Comparison of ENCODE assay signal across 10 cellular contexts in genomic region chr1:228180271-228180987, GRCh38. TPM values are rescaled to one million over a fixed set of nuclear protein-coding genes. Genes with fewer than 3 reads are reported as not detected.
DNase-seq lines count a peak whose midpoint lies in the region; ATAC-seq, FAIRE-seq and TF ChIP-seq lines count a peak whose summit lies in the region.
"Had no signal": no experiment of that assay in that cellular context is flagged by ENCODE, and none has a peak within 500 bp of the region (broad histone marks: within the 10 kb centered on the region; RNA-seq: fewer than 3 reads in every experiment).

No MANE protein-coding gene starts in this region.

- TF ChIP-seq EP300 in K562 (IDR thresholded peaks at IDR 0.05; ENCODE audit: low read length) = no peak

- no peaks in the 10 kb centered on the region for H3K36me3 Mint-ChIP-seq in neural crest cell (ENCODE audit: low read depth)
- H3K36me3 Mint-ChIP-seq: activated CD4-positive, alpha-beta memory T cell treated with anti-CD3 and anti-CD28 coated beads for 36 hours; brain had no signal

- WGBS in K562 (ENCODE audit: insufficient coverage, low coverage, missing lambda C conversion rate) = 41% methylated on average over 4 of the region's 4 CpGs

- peaks cover 7% of the 10 kb centered on the region; the same call in 1 of the 2 replicates for H4K20me1 ChIP-seq in DND-41 (ENCODE audit: insufficient read depth, low read length)
- H4K20me1 ChIP-seq in KMS-11 (ENCODE audit: insufficient read depth) = no peaks in the 10 kb centered on the region
- H4K20me1 ChIP-seq in K562 (replicated peaks; ENCODE audit: control insufficient read depth, insufficient read depth, low read length) = 0 out of 2 replicates have a peak, but pooled peaks cover 4% of the 10 kb centered on the region

- no peak overlapping the region for H3K4me3 Mint-ChIP-seq in neural crest cell
- H3K4me3 Mint-ChIP-seq: activated CD4-positive, alpha-beta memory T cell treated with anti-CD3 and anti-CD28 coated beads for 36 hours; brain had no signal

- intact Hi-C loops in K562 (cut with micrococcal nuclease) = loop anchor here (5.0 kb wide), 1 partner anchor 48 kb away; no protein-coding TSS in a partner anchor

- H3K4me1 ChIP-seq in DND-41 (ENCODE audit: insufficient read depth, low read length) (no peaks in the 10 kb centered on the region), KMS-11 (ENCODE audit: low read depth, poor library complexity, severe bottlenecking) (no peaks in the 10 kb centered on the region), K562 (replicated peaks in 1 of 2; ENCODE audit: control insufficient read depth in 2 of 2, insufficient read depth in 2 of 2, low read length in 2 of 2) (peaks cover 22 to 31% of the 10 kb centered on the region in 2 experiments; a peak in 4 of 5 replicates)
- H3K4me1 ChIP-seq: HAP-1 had no signal

- no peak for FAIRE-seq in K562 (lab: Jason Lieb, UNC)

- H3K9ac ChIP-seq in DND-41 (ENCODE audit: low read depth, low read length) (no peak overlapping the region), KMS-11 (no peak overlapping the region), K562 (ENCODE audit: insufficient read depth in 1 of 2, low read depth in 2 of 2, low read length in 2 of 2) (no peak overlapping the region)

- POLR2A ChIA-PET in K562 (lab: Yijun Ruan, JAX) = interaction anchor here (0.6 to 1.9 kb wide), 4 partner anchors 24 to 1080 kb away, joined by 3 to 7 read pairs (median 3); no protein-coding TSS in a partner anchor

- H3K36me3 ChIP-seq in DND-41 (ENCODE audit: insufficient read depth, low read length) (peaks cover 11% of the 10 kb centered on the region), KMS-11 (ENCODE audit: insufficient read depth) (no peaks in the 10 kb centered on the region), K562 (ENCODE audit: control insufficient read depth, insufficient read depth, low read length) (peaks cover 5% of the 10 kb centered on the region; the same call in 2 of the 3 replicates)
- H3K36me3 ChIP-seq: HAP-1 had no signal

- no peak for DNase-seq in DND-41
- DNase-seq in K562 (ENCODE audit: extremely low read depth in 1 of 4, low spot score in 3 of 4) = no peak
- no peak for DNase-seq in neural crest cell (ENCODE audit: low read depth, low spot score)
- DNase-seq in GM19240 (ENCODE audit: insufficient read length, low spot score) = no peak
- DNase-seq in superior temporal gyrus (ENCODE audit: extremely low spot score) = no peak
- DNase-seq: activated CD4-positive, alpha-beta memory T cell treated with anti-CD3 and anti-CD28 coated beads for 36 hours had no signal

- no peak overlapping the region for H3K27ac Mint-ChIP-seq in neural crest cell (ENCODE audit: unreplicated experiment)
- H3K27ac Mint-ChIP-seq: activated CD4-positive, alpha-beta memory T cell treated with anti-CD3 and anti-CD28 coated beads for 36 hours had no signal

- in situ Hi-C loops in K562 (cut with MboI) = no loop called here

- H3K79me2 ChIP-seq in DND-41 (ENCODE audit: insufficient read depth, low read length) (0 out of 2 replicates have a peak, but pooled peaks cover 2% of the 10 kb centered on the region), KMS-11 (ENCODE audit: insufficient read depth, low read depth) (no peaks in the 10 kb centered on the region), K562 (ENCODE audit: control insufficient read depth, insufficient read depth, low read length) (no peaks in the 10 kb centered on the region)

- TF ChIP-seq RAD21 in K562 (CRISPR knock-in tag; conservative IDR thresholded peaks at IDR 0.05 in 1 of 2, IDR thresholded peaks at IDR 0.05 in 1 of 2) = no peak

- CTCF ChIA-PET in K562 (lab: Yijun Ruan, JAX; ENCODE audit: low intra/inter-chr PET ratio) = no interaction called here

- no TSS peak for BruUV-seq in K562 (replicated peaks; lab: Mats Ljungman, UMichigan)

- ATAC-seq in DND-41 (ENCODE audit: insufficient read depth, low read depth) (peak; percentile 59; the same call in 1 of the 3 replicates), K562 (no peak), GM21367 (IDR thresholded peaks at IDR 0.05; ENCODE audit: unreplicated experiment) (no peak)

- H3K4me1 Mint-ChIP-seq in neural crest cell = peaks cover 13% of the 10 kb centered on the region
- H3K4me1 Mint-ChIP-seq: brain had no signal

- H3K4me2 ChIP-seq in DND-41 (ENCODE audit: insufficient read depth, low read length) = no peak overlapping the region
- H3K4me2 ChIP-seq in KMS-11 = no peak overlapping the region
- H3K4me2 ChIP-seq in K562 (ENCODE audit: insufficient read depth, low read length) = no peak overlapping the region

- peak; percentile 52 for TF ChIP-seq CTCF in DND-41 (IDR thresholded peaks at IDR 0.05; ENCODE audit: borderline replicate concordance, extremely low read depth, low read length, poor library complexity, severe bottlenecking)
- TF ChIP-seq CTCF in KMS-11 (conservative IDR thresholded peaks at IDR 0.05; ENCODE audit: low read depth, low read length) = peak; percentile 46
- TF ChIP-seq CTCF in K562 (IDR thresholded peaks at IDR 0.05 in 2 of 3, conservative IDR thresholded peaks at IDR 0.05 in 1 of 3; ENCODE audit: insufficient read depth in 2 of 3, low read depth in 1 of 3, low read length in 3 of 3) = peak; percentile 25 to 51 (median 36); a peak in 5 of 6 replicates
- TF ChIP-seq CTCF in neural crest cell (conservative IDR thresholded peaks at IDR 0.05) = peak; percentile 55

- H3K9me3 Mint-ChIP-seq in neural crest cell = no peaks in the 10 kb centered on the region
- H3K9me3 Mint-ChIP-seq: activated CD4-positive, alpha-beta memory T cell treated with anti-CD3 and anti-CD28 coated beads for 36 hours; brain had no signal

- no peaks in the 10 kb centered on the region for H3K27me3 Mint-ChIP-seq in neural crest cell (ENCODE audit: low read depth)
- H3K27me3 Mint-ChIP-seq: activated CD4-positive, alpha-beta memory T cell treated with anti-CD3 and anti-CD28 coated beads for 36 hours; brain had no signal

- H2AFZ ChIP-seq in DND-41 (ENCODE audit: low read depth, low read length) (no peak overlapping the region), KMS-11 (ENCODE audit: low read depth) (no peak overlapping the region), K562 (ENCODE audit: low read depth, low read length) (no peak overlapping the region)

- no peak overlapping the region for H3K27ac ChIP-seq in DND-41 (ENCODE audit: low read length)
- no peak overlapping the region for H3K27ac ChIP-seq in KMS-11
- H3K27ac ChIP-seq in K562 (ENCODE audit: extremely low read depth, low read depth, low read length) = no peak overlapping the region

- H3K4me3 ChIP-seq in DND-41 (ENCODE audit: low read depth in 1 of 2, low read length in 2 of 2) = no peak overlapping the region
- H3K4me3 ChIP-seq in KMS-11 (IDR thresholded peaks at IDR 0.05; ENCODE audit: insufficient read depth, low read depth, low read length) = no peak overlapping the region
- H3K4me3 ChIP-seq in K562 = no peak overlapping the region
- H3K4me3 ChIP-seq: HAP-1 had no signal

- H3K9me3 ChIP-seq in DND-41 (ENCODE audit: insufficient read depth, low read length, severe bottlenecking) (no peaks in the 10 kb centered on the region), K562 (replicated peaks; ENCODE audit: control insufficient read depth, insufficient read depth, low read depth, low read length) (no peaks in the 10 kb centered on the region)
- H3K9me3 ChIP-seq: HAP-1 had no signal

- H3K9me1 ChIP-seq in K562 (ENCODE audit: control insufficient read depth, insufficient read depth, low read length) = no peaks in the 10 kb centered on the region

- H3K27me3 ChIP-seq in DND-41 (ENCODE audit: insufficient read depth, low read length, poor library complexity) = no peaks in the 10 kb centered on the region
- H3K27me3 ChIP-seq in KMS-11 (ENCODE audit: insufficient read depth, low read depth) = no peaks in the 10 kb centered on the region
- no peaks in the 10 kb centered on the region for H3K27me3 ChIP-seq in K562 (ENCODE audit: control insufficient read depth in 2 of 2, insufficient read depth in 2 of 2, low read length in 2 of 2)

- no peak for TF ChIP-seq POLR2A in K562 (conservative IDR thresholded peaks at IDR 0.05)

RNA-seq across cellular contexts. Expression of gene IBA57, which starts 14.8 kb away (rescaled TPM):
- total RNA-seq in K562 (2011; cell fraction: chromatin; rRNA removed; ENCODE audit: low replicate concordance) = 6.2 and 10.7 TPM in 2 replicates
- 8.3 and 8.9 TPM in 2 replicates for total RNA-seq in K562 (2011; cell fraction: nucleolus; rRNA removed)
- 6.8 and 8.3 TPM in 2 replicates for total RNA-seq in K562 (2011; cell fraction: nucleoplasm; rRNA removed)
- total RNA-seq in K562 (2014; rRNA removed) = 9.0 and 16.8 TPM in 2 replicates
- 1.8 and 1.9 TPM in 2 replicates for total RNA-seq in K562 (2014; rRNA removed; fragmentation: Illumina TruSeq; extraction: Trizol)
- total RNA-seq in K562 (2015; rRNA removed; fragmentation: Illumina TruSeq; extraction: Trizol) = 2.9 and 4.1 TPM in 2 replicates
- 14.1 and 15.5 TPM in 2 replicates for total RNA-seq in K562 (2021)
- 2.7 and 5.6 TPM in 2 replicates for polyA plus RNA-seq in K562 (2011; rRNA removed)
- polyA plus RNA-seq in K562 (2011; cell fraction: cytosol; rRNA removed) = 4.2 and 11.4 TPM in 2 replicates
- polyA plus RNA-seq in K562 (2011; cell fraction: nucleus; rRNA removed) = 4.0 and 5.9 TPM in 2 replicates
- 4.8 and 6.7 TPM in 2 replicates for polyA plus RNA-seq in K562 (2012)
- 1.9 and 5.9 TPM in 2 replicates for polyA plus RNA-seq in K562 (2014; fragmentation: Illumina TruSeq; extraction: Trizol)
- 1 to 10 TPM in 1 of 2 experiments, under 1 TPM in 1; 0.77 to 1.0 TPM for polyA plus RNA-seq in K562 (2014; fragmentation: Nextera tagmentation; extraction: Ambion mirVana)
- 6.9 and 9.0 TPM in 2 replicates for polyA plus RNA-seq in K562 (2014; rRNA removed)
- polyA minus RNA-seq in K562 (2011; rRNA and poly(A)+ RNA removed) = 1.9 and 2.1 TPM in 2 replicates
- 7.1 and 8.0 TPM in 2 replicates for polyA minus RNA-seq in K562 (2011; cell fraction: cytosol; rRNA and poly(A)+ RNA removed)
- polyA minus RNA-seq in K562 (2011; cell fraction: nucleus; rRNA and poly(A)+ RNA removed) = 3.4 and 3.7 TPM in 2 replicates
- total RNA-seq in neural crest cell = 8.3 and 10.4 TPM in 2 replicates

RNA-seq across cellular contexts. Expression of gene OBSCN, which starts 27.4 kb away (rescaled TPM):
- total RNA-seq in K562 (2011; cell fraction: chromatin; rRNA removed; ENCODE audit: low replicate concordance) = 22.3 and 52.9 TPM in 2 replicates
- total RNA-seq in K562 (2011; cell fraction: nucleolus; rRNA removed) = 25.5 and 27.1 TPM in 2 replicates
- 20.5 and 20.6 TPM in 2 replicates for total RNA-seq in K562 (2011; cell fraction: nucleoplasm; rRNA removed)
- total RNA-seq in K562 (2014; rRNA removed) = 11.8 and 12.0 TPM in 2 replicates
- 0.83 and 1.7 TPM in 2 replicates for total RNA-seq in K562 (2014; rRNA removed; fragmentation: Illumina TruSeq; extraction: Trizol)
- total RNA-seq in K562 (2015; rRNA removed; fragmentation: Illumina TruSeq; extraction: Trizol) = 4.1 and 5.0 TPM in 2 replicates
- total RNA-seq in K562 (2021) = 17.4 and 19.7 TPM in 2 replicates
- 3.4 and 5.6 TPM in 2 replicates for polyA plus RNA-seq in K562 (2011; rRNA removed)
- 3.0 and 8.2 TPM in 2 replicates for polyA plus RNA-seq in K562 (2011; cell fraction: cytosol; rRNA removed)
- 22.5 and 42.0 TPM in 2 replicates for polyA plus RNA-seq in K562 (2011; cell fraction: nucleus; rRNA removed)
- 15.8 and 26.7 TPM in 2 replicates for polyA plus RNA-seq in K562 (2012)
- polyA plus RNA-seq in K562 (2014; fragmentation: Illumina TruSeq; extraction: Trizol) = 3.6 and 6.9 TPM in 2 replicates
- under 1 TPM; 0.18 to 0.29 TPM for polyA plus RNA-seq in K562 (2014; fragmentation: Nextera tagmentation; extraction: Ambion mirVana)
- 11.1 and 12.5 TPM in 2 replicates for polyA plus RNA-seq in K562 (2014; rRNA removed)
- polyA minus RNA-seq in K562 (2011; rRNA and poly(A)+ RNA removed) = 3.4 TPM in 2 replicates
- 8.2 and 10.9 TPM in 2 replicates for polyA minus RNA-seq in K562 (2011; cell fraction: cytosol; rRNA and poly(A)+ RNA removed)
- polyA minus RNA-seq in K562 (2011; cell fraction: nucleus; rRNA and poly(A)+ RNA removed) = 7.0 and 7.1 TPM in 2 replicates
- total RNA-seq in neural crest cell = 40.1 and 46.5 TPM in 2 replicates

RNA-seq across cellular contexts. Expression of gene GJC2, which starts 30.7 kb away (rescaled TPM):
- total RNA-seq in K562 (2011; cell fraction: chromatin; rRNA removed; ENCODE audit: low replicate concordance) = 0.53 and 1.4 TPM in 2 replicates
- 1.2 and 2.2 TPM in 2 replicates for total RNA-seq in K562 (2011; cell fraction: nucleolus; rRNA removed)
- 0.59 and 0.69 TPM in 2 replicates for total RNA-seq in K562 (2011; cell fraction: nucleoplasm; rRNA removed)
- total RNA-seq in K562 (2014; rRNA removed) = 0.32 and 0.86 TPM in 2 replicates
- 0.11 and 0.16 TPM in 2 replicates for total RNA-seq in K562 (2014; rRNA removed; fragmentation: Illumina TruSeq; extraction: Trizol)
- total RNA-seq in K562 (2015; rRNA removed; fragmentation: Illumina TruSeq; extraction: Trizol) = 0.11 and 0.22 TPM in 2 replicates
- total RNA-seq in K562 (2021) = 0.62 and 0.69 TPM in 2 replicates
- polyA plus RNA-seq in K562 (2011; rRNA removed) = 0.08 and 0.20 TPM in 2 replicates
- polyA plus RNA-seq in K562 (2011; cell fraction: cytosol; rRNA removed) = 0.10 and 0.61 TPM in 2 replicates
- polyA plus RNA-seq in K562 (2011; cell fraction: nucleus; rRNA removed) = 0.29 and 1.1 TPM in 2 replicates
- polyA plus RNA-seq in K562 (2012) = 0.39 and 0.47 TPM in 2 replicates
- polyA plus RNA-seq in K562 (2014; fragmentation: Illumina TruSeq; extraction: Trizol) = 0.06 and 0.12 TPM in 2 replicates
- polyA plus RNA-seq in K562 (2014; fragmentation: Nextera tagmentation; extraction: Ambion mirVana) = not detected
- 0.03 and 0.36 TPM in 2 replicates for polyA plus RNA-seq in K562 (2014; rRNA removed)
- 0.09 and 0.18 TPM in 2 replicates for polyA minus RNA-seq in K562 (2011; rRNA and poly(A)+ RNA removed)
- polyA minus RNA-seq in K562 (2011; cell fraction: cytosol; rRNA and poly(A)+ RNA removed) = 0.57 TPM in 1 of 2 replicates, not detected in the other
- 0.40 and 0.44 TPM in 2 replicates for polyA minus RNA-seq in K562 (2011; cell fraction: nucleus; rRNA and poly(A)+ RNA removed)
- 0.65 and 0.68 TPM in 2 replicates for total RNA-seq in neural crest cell

RNA-seq across cellular contexts. Expression of gene GUK1, which starts 40.4 kb away (rescaled TPM):
- total RNA-seq in K562 (2011; cell fraction: chromatin; rRNA removed; ENCODE audit: low replicate concordance) = 206 and 587 TPM in 2 replicates
- 479 and 565 TPM in 2 replicates for total RNA-seq in K562 (2011; cell fraction: nucleolus; rRNA removed)
- total RNA-seq in K562 (2011; cell fraction: nucleoplasm; rRNA removed) = 351 and 369 TPM in 2 replicates
- total RNA-seq in K562 (2014; rRNA removed) (331 and 360 TPM in 2 replicates), K562 (2014; rRNA removed; fragmentation: Illumina TruSeq; extraction: Trizol) (31.6 and 42.7 TPM in 2 replicates), K562 (2015; rRNA removed; fragmentation: Illumina TruSeq; extraction: Trizol) (129 and 132 TPM in 2 replicates), K562 (2021) (228 and 233 TPM in 2 replicates), neural crest cell (114 and 115 TPM in 2 replicates)
- polyA plus RNA-seq in K562 (2011; rRNA removed) (192 and 244 TPM in 2 replicates), K562 (2014; fragmentation: Illumina TruSeq; extraction: Trizol) (44.3 and 143 TPM in 2 replicates), K562 (2014; fragmentation: Nextera tagmentation; extraction: Ambion mirVana) (10 to 100 TPM in 1 of 2 experiments, 1 to 10 TPM in 1; 7.0 to 18.1 TPM), K562 (2014; rRNA removed) (285 and 338 TPM in 2 replicates)
- polyA plus RNA-seq in K562 (2011; cell fraction: cytosol; rRNA removed) = 357 and 647 TPM in 2 replicates
- 690 and 902 TPM in 2 replicates for polyA plus RNA-seq in K562 (2011; cell fraction: nucleus; rRNA removed)
- polyA plus RNA-seq in K562 (2012) = 198 and 243 TPM in 2 replicates
- polyA minus RNA-seq in K562 (2011; rRNA and poly(A)+ RNA removed) = 38.4 and 72.5 TPM in 2 replicates
- polyA minus RNA-seq in K562 (2011; cell fraction: cytosol; rRNA and poly(A)+ RNA removed) = 79.7 and 95.8 TPM in 2 replicates
- polyA minus RNA-seq in K562 (2011; cell fraction: nucleus; rRNA and poly(A)+ RNA removed) = 159 and 171 TPM in 2 replicates
